Comparison of ENCODE assay signal across 22 cellular contexts in the genomic region with DNA sequence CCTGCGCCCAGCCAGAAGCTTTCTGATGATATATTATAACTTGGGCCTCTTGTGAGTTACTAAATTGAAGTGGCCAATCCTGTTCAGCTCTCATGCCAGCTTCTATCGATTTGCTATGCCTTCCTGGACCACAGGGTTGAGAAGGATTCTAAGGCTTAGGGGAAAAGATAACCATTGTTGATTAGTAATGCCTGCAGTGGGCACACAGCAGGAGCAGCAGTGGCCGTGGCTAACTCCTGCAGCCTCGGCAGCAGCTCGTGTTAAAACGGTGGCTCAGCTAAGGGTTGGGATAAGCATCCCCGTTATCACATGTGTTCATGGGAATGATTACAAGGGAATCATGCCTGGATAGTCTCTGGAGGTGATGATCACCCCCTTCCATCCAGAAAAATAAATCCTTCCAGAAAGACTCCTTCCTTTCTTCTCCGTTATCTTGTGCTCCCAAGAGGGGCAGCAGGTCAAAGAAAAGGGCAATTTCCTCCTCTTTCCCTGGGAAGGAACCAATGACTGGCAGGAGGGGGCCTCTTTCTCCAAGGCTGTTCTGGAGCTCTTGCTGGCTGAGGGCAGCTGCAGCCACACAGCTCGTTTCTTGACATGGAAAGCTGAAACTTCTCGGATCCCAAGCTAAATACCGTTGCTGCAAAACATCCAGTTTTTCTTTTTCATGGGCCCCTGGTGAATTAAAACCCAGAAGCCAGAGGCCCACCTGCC. TPM values are rescaled to one million over a fixed set of nuclear protein-coding genes. Genes with fewer than 3 reads are reported as not detected.
"Had no signal": no experiment of that assay in that cellular context is flagged by ENCODE, and none has a peak within 500 bp of the region (broad histone marks: within the 10 kb centered on the region; RNA-seq: fewer than 3 reads in every experiment).

No MANE protein-coding gene starts in this region.

- H3K4me1 ChIP-seq: uterus had no signal

- H3K27me3 ChIP-seq: gastrocnemius medialis, uterus had no signal

- H3K27ac ChIP-seq: lower lobe of right lung, uterus had no signal

- H3K4me3 ChIP-seq: gastrocnemius medialis, lower lobe of right lung, uterus had no signal

- FAIRE-seq: endothelial cell of umbilical vein had no signal

- DNase-seq: activated CD4-positive, alpha-beta memory T cell treated with anti-CD3 and anti-CD28 coated beads for 36 hours; activated CD4-positive, alpha-beta T cell treated with anti-CD3 and anti-CD28 coated beads for 48 hours; activated naive CD4-positive, alpha-beta T cell treated with Interleukin-2 at 50 U/mL for 16 hours; activated naive CD8-positive, alpha-beta T cell treated with anti-CD3 and anti-CD28 coated beads for 36 hours; activated T-cell treated with anti-CD3 and anti-CD28 coated beads, Interleukin-2, amount 50 U/mL, for 48 hours; amniotic stem cell; dermis blood vessel endothelial cell; effector memory CD4-positive, alpha-beta T cell; gastrocnemius medialis; left cardiac atrium; lower lobe of right lung; naive B cell; stimulated activated CD4-positive, alpha-beta T cell treated with anti-CD3 and anti-CD28 coated beads, Interleukin-4, amount 100 ng/mL, for 24 hours; stimulated activated naive CD8-positive, alpha-beta T cell treated with anti-CD3 and anti-CD28 coated beads, Interleukin-15, Interleukin-2, amounts not matched to agents 100 U/mL and 50 U/mL, for 24 hours; T-helper 17 cell; trophoblast cell; uterus had no signal

- H3K9me3 ChIP-seq: gastrocnemius medialis, lower lobe of right lung, uterus had no signal

- H3K36me3 ChIP-seq: gastrocnemius medialis, lower lobe of right lung, uterus had no signal

- ATAC-seq: esophagus mucosa; gastrocnemius medialis; lower lobe of right lung; stimulated activated naive CD8-positive, alpha-beta T cell treated with anti-CD3 and anti-CD28 coated beads, Interleukin-15, Interleukin-2, amounts not matched to agents 100 U/mL and 50 U/mL, for 24 hours; T-helper 17 cell had no signal

RNA-seq across cellular contexts. Expression of a gene that starts 20.3 kb away (rescaled TPM):
- total RNA-seq: activated CD4-positive, alpha-beta memory T cell treated with anti-CD3 and anti-CD28 coated beads for 36 hours; activated naive CD8-positive, alpha-beta T cell treated with anti-CD3 and anti-CD28 coated beads for 36 hours; dermis blood vessel endothelial cell; endothelial cell of umbilical vein; esophagus mucosa; gastrocnemius medialis; left cardiac atrium; lower lobe of right lung; mesenteric fat pad; mucosa of gallbladder; omental fat pad; T-helper 17 cell had no signal
- polyA plus RNA-seq: endothelial cell of umbilical vein had no signal
